ENCODE assay signal across 3 cellular contexts in the genomic region with DNA sequence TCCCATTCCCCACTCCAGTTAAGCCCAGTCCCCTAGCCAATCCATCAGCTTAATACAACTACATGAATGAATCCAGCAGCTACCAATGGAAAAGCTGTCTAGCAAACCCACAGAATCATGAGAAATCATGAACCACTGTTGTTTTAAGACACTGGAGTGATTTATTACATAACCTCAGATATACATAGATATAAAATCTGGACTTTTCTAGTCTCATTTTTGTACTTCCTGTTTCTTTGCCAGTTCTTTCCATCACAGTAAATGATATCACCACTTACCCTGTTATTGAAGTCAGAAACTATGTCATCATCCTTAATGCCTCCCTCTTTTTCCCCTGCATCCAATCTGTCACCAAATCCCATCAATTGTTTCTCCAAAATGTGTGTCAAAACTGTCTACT.
A peak's percentile ranks its signal among the peaks of the same experiment; 100 is the strongest.
TF ChIP-seq lines count a peak whose summit lies in the region.

No MANE protein-coding gene starts in this region.

TF ChIP-seq in SK-N-SH, 30 proteins besides CTCF, POLR2A, EP300 and RAD21:
- TF ChIP-seq, protein P1, sequence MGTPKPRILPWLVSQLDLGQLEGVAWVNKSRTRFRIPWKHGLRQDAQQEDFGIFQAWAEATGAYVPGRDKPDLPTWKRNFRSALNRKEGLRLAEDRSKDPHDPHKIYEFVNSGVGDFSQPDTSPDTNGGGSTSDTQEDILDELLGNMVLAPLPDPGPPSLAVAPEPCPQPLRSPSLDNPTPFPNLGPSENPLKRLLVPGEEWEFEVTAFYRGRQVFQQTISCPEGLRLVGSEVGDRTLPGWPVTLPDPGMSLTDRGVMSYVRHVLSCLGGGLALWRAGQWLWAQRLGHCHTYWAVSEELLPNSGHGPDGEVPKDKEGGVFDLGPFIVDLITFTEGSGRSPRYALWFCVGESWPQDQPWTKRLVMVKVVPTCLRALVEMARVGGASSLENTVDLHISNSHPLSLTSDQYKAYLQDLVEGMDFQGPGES (IDR thresholded peaks at IDR 0.05; ENCODE audit: low read depth, low read length): no peak
- TF ChIP-seq, protein P2, sequence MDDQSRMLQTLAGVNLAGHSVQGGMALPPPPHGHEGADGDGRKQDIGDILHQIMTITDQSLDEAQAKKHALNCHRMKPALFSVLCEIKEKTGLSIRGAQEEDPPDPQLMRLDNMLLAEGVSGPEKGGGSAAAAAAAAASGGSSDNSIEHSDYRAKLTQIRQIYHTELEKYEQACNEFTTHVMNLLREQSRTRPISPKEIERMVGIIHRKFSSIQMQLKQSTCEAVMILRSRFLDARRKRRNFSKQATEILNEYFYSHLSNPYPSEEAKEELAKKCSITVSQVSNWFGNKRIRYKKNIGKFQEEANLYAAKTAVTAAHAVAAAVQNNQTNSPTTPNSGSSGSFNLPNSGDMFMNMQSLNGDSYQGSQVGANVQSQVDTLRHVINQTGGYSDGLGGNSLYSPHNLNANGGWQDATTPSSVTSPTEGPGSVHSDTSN (IDR thresholded peaks at IDR 0.05): peak; percentile 33; the same call in 1 of the 2 replicates

TF ChIP-seq in SK-N-SH treated with all-trans-retinoic acid at 6 μM for 48 hours, 23 proteins besides CTCF, POLR2A, EP300 and RAD21 (continued from another document):
- TF ChIP-seq BACH2 (CRISPR knock-in tag; IDR thresholded peaks at IDR 0.05; ENCODE audit: borderline replicate concordance) (no peak), ZNF8 (CRISPR knock-in tag; IDR thresholded peaks at IDR 0.05) (no peak), TCF4 (CRISPR knock-in tag; IDR thresholded peaks at IDR 0.05; ENCODE audit: borderline replicate concordance) (no peak), ZC3H10 (CRISPR knock-in tag; IDR thresholded peaks at IDR 0.05) (no peak), ZNF70 (CRISPR knock-in tag; IDR thresholded peaks at IDR 0.05) (no peak), PPARA (CRISPR knock-in tag; IDR thresholded peaks at IDR 0.05; ENCODE audit: borderline replicate concordance) (no peak), ZFP30 (CRISPR knock-in tag; IDR thresholded peaks at IDR 0.05) (no peak), GLIS3 (CRISPR knock-in tag; IDR thresholded peaks at IDR 0.05) (no peak), ZFP3 (CRISPR knock-in tag; IDR thresholded peaks at IDR 0.05) (no peak)
- TF ChIP-seq, protein P3, sequence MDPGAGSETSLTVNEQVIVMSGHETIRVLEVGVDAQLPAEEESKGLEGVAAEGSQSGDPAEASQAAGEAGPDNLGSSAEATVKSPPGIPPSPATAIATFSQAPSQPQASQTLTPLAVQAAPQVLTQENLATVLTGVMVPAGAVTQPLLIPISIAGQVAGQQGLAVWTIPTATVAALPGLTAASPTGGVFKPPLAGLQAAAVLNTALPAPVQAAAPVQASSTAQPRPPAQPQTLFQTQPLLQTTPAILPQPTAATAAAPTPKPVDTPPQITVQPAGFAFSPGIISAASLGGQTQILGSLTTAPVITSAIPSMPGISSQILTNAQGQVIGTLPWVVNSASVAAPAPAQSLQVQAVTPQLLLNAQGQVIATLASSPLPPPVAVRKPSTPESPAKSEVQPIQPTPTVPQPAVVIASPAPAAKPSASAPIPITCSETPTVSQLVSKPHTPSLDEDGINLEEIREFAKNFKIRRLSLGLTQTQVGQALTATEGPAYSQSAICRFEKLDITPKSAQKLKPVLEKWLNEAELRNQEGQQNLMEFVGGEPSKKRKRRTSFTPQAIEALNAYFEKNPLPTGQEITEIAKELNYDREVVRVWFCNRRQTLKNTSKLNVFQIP (CRISPR knock-in tag; IDR thresholded peaks at IDR 0.05; ENCODE audit: borderline replicate concordance, low read depth): no peak
- TF ChIP-seq, protein P4, sequence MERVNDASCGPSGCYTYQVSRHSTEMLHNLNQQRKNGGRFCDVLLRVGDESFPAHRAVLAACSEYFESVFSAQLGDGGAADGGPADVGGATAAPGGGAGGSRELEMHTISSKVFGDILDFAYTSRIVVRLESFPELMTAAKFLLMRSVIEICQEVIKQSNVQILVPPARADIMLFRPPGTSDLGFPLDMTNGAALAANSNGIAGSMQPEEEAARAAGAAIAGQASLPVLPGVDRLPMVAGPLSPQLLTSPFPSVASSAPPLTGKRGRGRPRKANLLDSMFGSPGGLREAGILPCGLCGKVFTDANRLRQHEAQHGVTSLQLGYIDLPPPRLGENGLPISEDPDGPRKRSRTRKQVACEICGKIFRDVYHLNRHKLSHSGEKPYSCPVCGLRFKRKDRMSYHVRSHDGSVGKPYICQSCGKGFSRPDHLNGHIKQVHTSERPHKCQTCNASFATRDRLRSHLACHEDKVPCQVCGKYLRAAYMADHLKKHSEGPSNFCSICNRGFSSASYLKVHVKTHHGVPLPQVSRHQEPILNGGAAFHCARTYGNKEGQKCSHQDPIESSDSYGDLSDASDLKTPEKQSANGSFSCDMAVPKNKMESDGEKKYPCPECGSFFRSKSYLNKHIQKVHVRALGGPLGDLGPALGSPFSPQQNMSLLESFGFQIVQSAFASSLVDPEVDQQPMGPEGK (CRISPR knock-in tag; IDR thresholded peaks at IDR 0.05; ENCODE audit: borderline replicate concordance): no peak
- TF ChIP-seq, protein P5, sequence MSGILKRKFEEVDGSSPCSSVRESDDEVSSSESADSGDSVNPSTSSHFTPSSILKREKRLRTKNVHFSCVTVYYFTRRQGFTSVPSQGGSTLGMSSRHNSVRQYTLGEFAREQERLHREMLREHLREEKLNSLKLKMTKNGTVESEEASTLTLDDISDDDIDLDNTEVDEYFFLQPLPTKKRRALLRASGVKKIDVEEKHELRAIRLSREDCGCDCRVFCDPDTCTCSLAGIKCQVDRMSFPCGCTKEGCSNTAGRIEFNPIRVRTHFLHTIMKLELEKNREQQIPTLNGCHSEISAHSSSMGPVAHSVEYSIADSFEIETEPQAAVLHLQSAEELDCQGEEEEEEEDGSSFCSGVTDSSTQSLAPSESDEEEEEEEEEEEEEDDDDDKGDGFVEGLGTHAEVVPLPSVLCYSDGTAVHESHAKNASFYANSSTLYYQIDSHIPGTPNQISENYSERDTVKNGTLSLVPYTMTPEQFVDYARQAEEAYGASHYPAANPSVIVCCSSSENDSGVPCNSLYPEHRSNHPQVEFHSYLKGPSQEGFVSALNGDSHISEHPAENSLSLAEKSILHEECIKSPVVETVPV (CRISPR knock-in tag; IDR thresholded peaks at IDR 0.05): no peak

TF ChIP-seq in K562, 482 proteins besides CTCF, POLR2A, EP300 and RAD21 (continued from another document and continues in another):
- TF ChIP-seq HNRNPUL1 (IDR thresholded peaks at IDR 0.05; ENCODE audit: low read length) (no peak), MED1 (CRISPR knock-in tag; IDR thresholded peaks at IDR 0.05; ENCODE audit: borderline replicate concordance) (no peak), MYC (IDR thresholded peaks at IDR 0.05; ENCODE audit: low read depth, low read length) (no peak), MYC (CRISPR knock-in tag; IDR thresholded peaks at IDR 0.05; ENCODE audit: borderline replicate concordance, low read depth) (no peak), ZSCAN32 (CRISPR knock-in tag; IDR thresholded peaks at IDR 0.05) (no peak), CREM (IDR thresholded peaks at IDR 0.05; ENCODE audit: low read depth) (0 out of 2 replicates have a peak, but pooled peaks have one; percentile 15), MTA1 (IDR thresholded peaks at IDR 0.05; ENCODE audit: borderline replicate concordance) (no peak), TAF7 (tag; IDR thresholded peaks at IDR 0.05) (no peak), NCOA1 (IDR thresholded peaks at IDR 0.05; ENCODE audit: low read depth) (0 out of 2 replicates have a peak, but pooled peaks have one; percentile 26), TBL1XR1 (IDR thresholded peaks at IDR 0.05; ENCODE audit: low read length in 2 of 2) (no peak), MTA3 (IDR thresholded peaks at IDR 0.05; ENCODE audit: borderline replicate concordance) (no peak), ZNF239 (CRISPR knock-in tag; IDR thresholded peaks at IDR 0.05) (no peak), ZFP36 (IDR thresholded peaks at IDR 0.05; ENCODE audit: low read depth, low read length, partially characterized antibody) (no peak), TAF15 (IDR thresholded peaks at IDR 0.05; ENCODE audit: low read depth, low read length) (no peak), ZNF707 (CRISPR knock-in tag; conservative IDR thresholded peaks at IDR 0.05) (no peak), HDAC2 (IDR thresholded peaks at IDR 0.05) (0 out of 2 replicates have a peak, but pooled peaks have one; percentile 44)
- TF ChIP-seq, protein P6, sequence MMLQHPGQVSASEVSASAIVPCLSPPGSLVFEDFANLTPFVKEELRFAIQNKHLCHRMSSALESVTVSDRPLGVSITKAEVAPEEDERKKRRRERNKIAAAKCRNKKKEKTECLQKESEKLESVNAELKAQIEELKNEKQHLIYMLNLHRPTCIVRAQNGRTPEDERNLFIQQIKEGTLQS (IDR thresholded peaks at IDR 0.05): peak; percentile 84
- TF ChIP-seq, protein P6 (CRISPR knock-in tag; conservative IDR thresholded peaks at IDR 0.05): no peak
- TF ChIP-seq, protein P7, sequence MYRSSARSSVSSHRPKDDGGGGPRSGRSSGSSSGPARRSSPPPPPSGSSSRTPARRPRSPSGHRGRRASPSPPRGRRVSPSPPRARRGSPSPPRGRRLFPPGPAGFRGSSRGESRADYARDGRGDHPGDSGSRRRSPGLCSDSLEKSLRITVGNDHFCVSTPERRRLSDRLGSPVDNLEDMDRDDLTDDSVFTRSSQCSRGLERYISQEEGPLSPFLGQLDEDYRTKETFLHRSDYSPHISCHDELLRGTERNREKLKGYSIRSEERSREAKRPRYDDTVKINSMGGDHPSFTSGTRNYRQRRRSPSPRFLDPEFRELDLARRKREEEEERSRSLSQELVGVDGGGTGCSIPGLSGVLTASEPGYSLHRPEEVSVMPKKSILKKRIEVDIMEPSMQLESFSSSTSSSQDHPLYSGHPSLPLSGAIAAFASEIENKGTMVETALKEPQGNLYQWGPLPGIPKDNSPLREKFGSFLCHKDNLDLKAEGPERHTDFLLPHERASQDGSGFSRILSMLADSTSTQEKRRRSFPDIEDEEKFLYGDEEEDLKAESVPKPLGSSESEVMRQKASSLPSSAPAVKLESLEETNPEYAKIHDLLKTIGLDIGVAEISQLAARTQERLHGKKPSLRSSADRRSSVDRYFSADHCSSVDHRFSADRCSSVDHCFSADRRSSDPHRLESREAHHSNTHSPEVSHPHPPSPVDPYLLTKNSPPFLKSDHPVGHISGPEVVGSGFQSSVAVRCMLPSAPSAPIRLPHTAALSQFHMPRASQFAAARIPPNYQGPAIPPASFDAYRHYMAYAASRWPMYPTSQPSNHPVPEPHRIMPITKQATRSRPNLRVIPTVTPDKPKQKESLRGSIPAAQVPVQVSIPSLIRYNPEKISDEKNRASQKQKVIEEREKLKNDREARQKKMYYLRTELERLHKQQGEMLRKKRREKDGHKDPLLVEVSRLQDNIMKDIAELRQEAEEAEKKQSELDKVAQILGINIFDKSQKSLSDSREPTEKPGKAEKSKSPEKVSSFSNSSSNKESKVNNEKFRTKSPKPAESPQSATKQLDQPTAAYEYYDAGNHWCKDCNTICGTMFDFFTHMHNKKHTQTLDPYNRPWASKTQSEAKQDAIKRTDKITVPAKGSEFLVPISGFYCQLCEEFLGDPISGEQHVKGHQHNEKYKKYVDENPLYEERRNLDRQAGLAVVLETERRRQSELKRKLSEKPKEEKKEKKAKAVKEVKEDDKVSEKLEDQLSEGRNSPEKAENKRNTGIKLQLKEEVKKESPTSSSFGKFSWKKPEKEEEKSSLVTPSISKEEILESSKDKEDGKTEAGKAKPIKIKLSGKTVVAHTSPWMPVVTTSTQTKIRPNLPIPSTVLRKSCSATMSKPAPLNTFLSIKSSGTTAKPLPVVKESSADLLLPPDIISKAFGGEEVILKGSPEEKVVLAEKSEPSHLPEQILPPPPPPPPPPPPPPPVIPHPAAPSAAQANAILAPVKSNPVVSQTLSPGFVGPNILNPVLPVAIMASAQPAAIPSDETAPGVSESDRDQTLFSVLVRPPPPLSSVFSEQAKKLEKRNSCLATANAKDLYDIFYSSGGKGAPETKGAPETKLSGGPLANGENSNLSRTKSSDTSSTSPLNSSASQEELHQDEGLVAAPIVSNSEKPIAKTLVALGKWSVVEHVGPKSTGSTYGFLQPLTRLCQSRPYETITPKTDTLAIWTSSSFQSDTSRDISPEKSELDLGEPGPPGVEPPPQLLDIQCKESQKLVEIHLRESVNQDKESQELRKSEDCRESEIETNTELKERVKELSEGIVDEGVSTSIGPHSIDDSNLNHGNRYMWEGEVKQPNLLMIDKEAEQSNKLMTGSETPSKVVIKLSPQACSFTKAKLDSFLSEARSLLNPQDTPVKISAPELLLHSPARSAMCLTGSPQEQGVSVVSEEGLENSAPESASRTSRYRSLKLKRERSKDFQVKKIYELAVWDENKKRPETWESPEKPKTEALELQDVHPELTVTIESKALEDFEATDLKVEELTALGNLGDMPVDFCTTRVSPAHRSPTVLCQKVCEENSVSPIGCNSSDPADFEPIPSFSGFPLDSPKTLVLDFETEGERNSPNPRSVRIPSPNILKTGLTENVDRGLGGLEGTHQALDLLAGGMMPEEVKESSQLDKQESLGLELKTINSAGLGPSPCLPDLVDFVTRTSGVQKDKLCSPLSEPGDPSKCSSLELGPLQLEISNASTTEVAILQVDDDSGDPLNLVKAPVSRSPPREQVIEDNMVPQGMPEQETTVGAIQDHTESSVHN (IDR thresholded peaks at IDR 0.05; ENCODE audit: borderline replicate concordance in 1 of 2, low read depth in 1 of 2): peak in 1 of 2 experiments; percentile 37; a peak in 1 of 4 replicates
- TF ChIP-seq, protein P8, sequence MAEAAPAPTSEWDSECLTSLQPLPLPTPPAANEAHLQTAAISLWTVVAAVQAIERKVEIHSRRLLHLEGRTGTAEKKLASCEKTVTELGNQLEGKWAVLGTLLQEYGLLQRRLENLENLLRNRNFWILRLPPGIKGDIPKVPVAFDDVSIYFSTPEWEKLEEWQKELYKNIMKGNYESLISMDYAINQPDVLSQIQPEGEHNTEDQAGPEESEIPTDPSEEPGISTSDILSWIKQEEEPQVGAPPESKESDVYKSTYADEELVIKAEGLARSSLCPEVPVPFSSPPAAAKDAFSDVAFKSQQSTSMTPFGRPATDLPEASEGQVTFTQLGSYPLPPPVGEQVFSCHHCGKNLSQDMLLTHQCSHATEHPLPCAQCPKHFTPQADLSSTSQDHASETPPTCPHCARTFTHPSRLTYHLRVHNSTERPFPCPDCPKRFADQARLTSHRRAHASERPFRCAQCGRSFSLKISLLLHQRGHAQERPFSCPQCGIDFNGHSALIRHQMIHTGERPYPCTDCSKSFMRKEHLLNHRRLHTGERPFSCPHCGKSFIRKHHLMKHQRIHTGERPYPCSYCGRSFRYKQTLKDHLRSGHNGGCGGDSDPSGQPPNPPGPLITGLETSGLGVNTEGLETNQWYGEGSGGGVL (CRISPR knock-in tag; IDR thresholded peaks at IDR 0.05): no peak
- TF ChIP-seq, protein P9, sequence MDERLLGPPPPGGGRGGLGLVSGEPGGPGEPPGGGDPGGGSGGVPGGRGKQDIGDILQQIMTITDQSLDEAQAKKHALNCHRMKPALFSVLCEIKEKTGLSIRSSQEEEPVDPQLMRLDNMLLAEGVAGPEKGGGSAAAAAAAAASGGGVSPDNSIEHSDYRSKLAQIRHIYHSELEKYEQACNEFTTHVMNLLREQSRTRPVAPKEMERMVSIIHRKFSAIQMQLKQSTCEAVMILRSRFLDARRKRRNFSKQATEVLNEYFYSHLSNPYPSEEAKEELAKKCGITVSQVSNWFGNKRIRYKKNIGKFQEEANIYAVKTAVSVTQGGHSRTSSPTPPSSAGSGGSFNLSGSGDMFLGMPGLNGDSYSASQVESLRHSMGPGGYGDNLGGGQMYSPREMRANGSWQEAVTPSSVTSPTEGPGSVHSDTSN (CRISPR knock-in tag; IDR thresholded peaks at IDR 0.05; ENCODE audit: low read depth): no peak
- TF ChIP-seq, protein P9 (tag; conservative IDR thresholded peaks at IDR 0.05; ENCODE audit: low read depth): peak; percentile 88
